In genomic region chr1:27607239-27607804, GRCh38 we compare ENCODE assay signal across 16 cellular contexts. TPM values are rescaled to one million over a fixed set of nuclear protein-coding genes. Genes with fewer than 3 reads are reported as not detected.
DNase-seq lines count a peak whose midpoint lies in the region; ATAC-seq and TF ChIP-seq lines count a peak whose summit lies in the region.
"Had no signal": no experiment of that assay in that cellular context is flagged by ENCODE, and none has a peak within 500 bp of the region (broad histone marks: within the 10 kb centered on the region; RNA-seq: fewer than 3 reads in every experiment).

No MANE protein-coding gene starts in this region.

- no peaks in the 10 kb centered on the region for H3K36me3 ChIP-seq in KOPT-K1 (ENCODE audit: insufficient read depth, low read length)
- H3K36me3 ChIP-seq in lower lobe of right lung = peaks cover 8% of the 10 kb centered on the region

- H3K4me1 Mint-ChIP-seq in central memory CD8-positive, alpha-beta T cell = peaks cover 15% of the 10 kb centered on the region
- H3K4me1 Mint-ChIP-seq in natural killer cell = peaks cover 11 to 26% of the 10 kb centered on the region in 2 donors

- DNase-seq in Daoy (ENCODE audit: low read depth) (peak; percentile 39), natural killer cell (peak; percentile 61), NCI-H146 (lab: John Stamatoyannopoulos, UW) (no peak), lower lobe of right lung (no peak), NCI-H1105 treated with DMSO at 0.1 percent for 48 hours (lab: John Stamatoyannopoulos, UW) (no peak)
- DNase-seq in central memory CD8-positive, alpha-beta T cell (ENCODE audit: low spot score in 2 of 2) = no peak
- DNase-seq: DMS79; midbrain; NCI-H1436 treated with DMSO at 0.1 percent for 48 hours; NCI-H526; psoas muscle; stimulated activated CD4-positive, alpha-beta T cell treated with anti-CD3 and anti-CD28 coated beads, Interleukin-2, amount 100 ng/mL, for 24 hours; WERI-Rb-1 had no signal

- intact Hi-C loops in natural killer cell (cut with micrococcal nuclease) = loop anchor here (1.0 to 5.0 kb wide), 5 partner anchors 11 to 307 kb away; partner anchors contain the start of gene WASF2
- intact Hi-C loops in lower lobe of right lung (cut with DNase I) = loop anchor here (5.0 kb wide), 1 partner anchor 55 kb away; no protein-coding TSS in a partner anchor

- peaks cover 24% of the 10 kb centered on the region for H3K36me3 Mint-ChIP-seq in central memory CD8-positive, alpha-beta T cell (ENCODE audit: insufficient read depth)
- peaks cover 7% of the 10 kb centered on the region for H3K36me3 Mint-ChIP-seq in natural killer cell
- H3K36me3 Mint-ChIP-seq: activated naive CD4-positive, alpha-beta T cell treated with anti-CD3 and anti-CD28 coated beads, Interleukin-2, amount 50 U/mL, for 24 hours had no signal

- peak overlapping the region; percentile 26 for H3K27ac Mint-ChIP-seq in central memory CD8-positive, alpha-beta T cell (ENCODE audit: low read depth)
- H3K27ac Mint-ChIP-seq in natural killer cell = no peak overlapping the region
- H3K27ac Mint-ChIP-seq: activated naive CD4-positive, alpha-beta T cell treated with anti-CD3 and anti-CD28 coated beads, Interleukin-2, amount 50 U/mL, for 24 hours had no signal

- H3K27me3 ChIP-seq in lower lobe of right lung (ENCODE audit: low read depth) = no peaks in the 10 kb centered on the region

- peaks cover 27% of the 10 kb centered on the region for H3K4me1 ChIP-seq in lower lobe of right lung
- H3K4me1 ChIP-seq: psoas muscle had no signal

- H3K27ac ChIP-seq in KOPT-K1 (ENCODE audit: low read depth, low read length, poor library complexity, severe bottlenecking) (peak overlapping the region; percentile 83), lower lobe of right lung (no peak overlapping the region)
- H3K27ac ChIP-seq: psoas muscle, WERI-Rb-1 had no signal

- ATAC-seq in central memory CD8-positive, alpha-beta T cell (replicated peaks; ENCODE audit: extremely low read depth, poor library complexity, severe bottlenecking) = no peak
- ATAC-seq in natural killer cell = peak; percentile 36 to 61 (median 57)
- no peak for ATAC-seq in lower lobe of right lung
- ATAC-seq in HG03095 (IDR thresholded peaks at IDR 0.05; ENCODE audit: unreplicated experiment) = no peak
- ATAC-seq: psoas muscle had no signal

- H3K9me3 Mint-ChIP-seq in central memory CD8-positive, alpha-beta T cell = no peaks in the 10 kb centered on the region
- no peaks in the 10 kb centered on the region for H3K9me3 Mint-ChIP-seq in natural killer cell
- H3K9me3 Mint-ChIP-seq: activated naive CD4-positive, alpha-beta T cell treated with anti-CD3 and anti-CD28 coated beads, Interleukin-2, amount 50 U/mL, for 24 hours had no signal

- no peaks in the 10 kb centered on the region for H3K9me3 ChIP-seq in KOPT-K1 (ENCODE audit: insufficient read depth, low read length, poor library complexity, severe bottlenecking)
- H3K9me3 ChIP-seq in lower lobe of right lung = no peaks in the 10 kb centered on the region
- H3K9me3 ChIP-seq: psoas muscle had no signal

- H3K27me3 Mint-ChIP-seq in central memory CD8-positive, alpha-beta T cell = no peaks in the 10 kb centered on the region
- no peaks in the 10 kb centered on the region for H3K27me3 Mint-ChIP-seq in natural killer cell (ENCODE audit: low read depth in 2 of 2)
- H3K27me3 Mint-ChIP-seq: activated naive CD4-positive, alpha-beta T cell treated with anti-CD3 and anti-CD28 coated beads, Interleukin-2, amount 50 U/mL, for 24 hours had no signal

- H3K4me3 ChIP-seq in lower lobe of right lung = no peak overlapping the region
- H3K4me3 ChIP-seq: psoas muscle had no signal

- no peak overlapping the region for H3K4me3 Mint-ChIP-seq in central memory CD8-positive, alpha-beta T cell
- H3K4me3 Mint-ChIP-seq in natural killer cell = peak overlapping the region; percentile 28
- H3K4me3 Mint-ChIP-seq: activated naive CD4-positive, alpha-beta T cell treated with anti-CD3 and anti-CD28 coated beads, Interleukin-2, amount 50 U/mL, for 24 hours had no signal

- no peak for TF ChIP-seq CTCF in natural killer cell (IDR thresholded peaks at IDR 0.05)
- no peak for TF ChIP-seq CTCF in lower lobe of right lung (IDR thresholded peaks at IDR 0.05)

RNA-seq across cellular contexts. Expression of gene AHDC1, which starts 3.4 kb away (rescaled TPM):
- total RNA-seq in Daoy (2014; rRNA removed; shearing (Covaris generic)) = 3.8 and 4.7 TPM in 2 replicates
- total RNA-seq in natural killer cell (10 to 100 TPM; 39.6 to 67.0 (median 47.0) TPM), lower lobe of right lung (23.7 TPM)

RNA-seq across cellular contexts. Expression of gene FGR, which starts 27.7 kb away (rescaled TPM):
- not detected in 2 replicates for total RNA-seq in Daoy (2014; rRNA removed; shearing (Covaris generic))
- total RNA-seq in natural killer cell (100 to 1,000 TPM; 353 to 452 (median 362) TPM), lower lobe of right lung (193 TPM)

Comparison
In these comparisons a context has a peak if more than half of its experiments do, and no peak if none do; other contexts are left out.
1. DNase-seq: peak in Daoy (single experiment) and natural killer cell (single experiment); none in central memory CD8-positive, alpha-beta T cell (0 of 2), NCI-H146 (single experiment), lower lobe of right lung (single experiment) and NCI-H1105 treated with DMSO at 0.1 percent for 48 hours (single experiment).
2. ATAC-seq: peak in natural killer cell (3 of 3); none in central memory CD8-positive, alpha-beta T cell (single experiment), lower lobe of right lung (0 of 2) and HG03095 (single experiment).
3. RNA of gene FGR, which starts 27.7 kb away (total RNA-seq): 353 to 452 TPM in natural killer cell and 193 TPM in lower lobe of right lung (single experiment); not detected in Daoy; every median in the first group is over 100 times any median in the second.